24 cellular contexts compared by ENCODE assay signal in the genomic region with DNA sequence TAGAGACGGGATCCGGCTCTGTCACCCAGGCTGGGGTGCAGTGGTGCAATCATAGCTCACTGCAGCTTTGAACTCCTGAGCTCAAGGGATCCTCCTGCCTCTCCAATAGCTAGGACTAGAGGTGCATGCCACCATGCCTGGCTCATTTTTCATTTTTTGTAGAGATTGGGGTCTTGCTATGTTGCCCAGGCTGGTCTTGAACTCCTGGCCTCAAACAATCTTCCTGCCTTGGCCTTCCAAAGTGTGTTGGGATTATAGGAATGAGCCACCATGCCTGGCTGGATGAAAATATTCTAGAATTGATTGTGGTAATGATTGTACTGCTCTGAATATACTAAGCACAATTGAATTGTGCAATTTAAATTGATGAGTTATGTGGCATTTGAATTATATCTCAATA. TPM values are rescaled to one million over a fixed set of nuclear protein-coding genes. Genes with fewer than 3 reads are reported as not detected.
DNase-seq lines count a peak whose midpoint lies in the region; ATAC-seq and TF ChIP-seq lines count a peak whose summit lies in the region.
"Had no signal": no experiment of that assay in that cellular context is flagged by ENCODE, and none has a peak within 500 bp of the region (broad histone marks: within the 10 kb centered on the region; RNA-seq: fewer than 3 reads in every experiment).

No MANE protein-coding gene starts in this region.

- TF ChIP-seq CTCF in HEK293 (tag by site-specific recombination; IDR thresholded peaks at IDR 0.05): no peak
- no peak for TF ChIP-seq CTCF in WTC11 (IDR thresholded peaks at IDR 0.05)

- H3K36me3 Mint-ChIP-seq in WTC11: peaks cover 4% of the 10 kb centered on the region; the same call in 1 of the 2 replicates
- H3K36me3 Mint-ChIP-seq in memory B cell: peaks cover 2% of the 10 kb centered on the region

- CTCF ChIA-PET in HEK293 (lab: Yijun Ruan, JAX) (interaction anchor here (0.7 kb wide), 1 partner anchor 108 kb away, joined by 5 read pairs; no protein-coding TSS in a partner anchor), WTC11 (lab: Charles Lee) (no interaction called here)

- POLR2A ChIA-PET in HEK293 (lab: Yijun Ruan, JAX) (interaction anchor here (1.0 kb wide), 1 partner anchor 97 kb away, joined by 3 read pairs; a partner anchor contains a TSS), WTC11 (lab: Charles Lee) (no interaction called here)

- H3K9me3 ChIP-seq in HEK293 (ENCODE audit: control insufficient read depth, insufficient read depth, low read depth, low read length): no peaks in the 10 kb centered on the region
- H3K9me3 ChIP-seq: BE2C, BLaER1 had no signal

- no peaks in the 10 kb centered on the region for H3K4me1 ChIP-seq in HEK293 (ENCODE audit: control insufficient read depth, insufficient read depth, low read length)
- H3K4me1 ChIP-seq: BE2C, BLaER1 had no signal

- H3K4me3 ChIP-seq in HEK293 (ENCODE audit: low read depth, low read length): no peak overlapping the region
- H3K4me3 ChIP-seq: BLaER1, GM12878 had no signal

- no peak for ATAC-seq in WTC11
- no peak for ATAC-seq in memory B cell (ENCODE audit: low read depth)
- ATAC-seq: GM12878 had no signal

- H3K27ac Mint-ChIP-seq in WTC11 (no peak overlapping the region), memory B cell (peak overlapping the region; percentile 10)

- DNase-seq in WTC11 (ENCODE audit: low spot score) (no peak), memory B cell (ENCODE audit: low spot score in 2 of 2) (no peak), retina (no peak), MV-4-11 (lab: John Stamatoyannopoulos, UW) (no peak), NCI-H526 (lab: John Stamatoyannopoulos, UW) (no peak)
- DNase-seq: 8988T; ACHN; BE2C; C1 segment of cervical spinal cord; CD4-positive, alpha-beta memory T cell; CD4-positive, CD25-positive, alpha-beta regulatory T cell; CD8-positive, alpha-beta memory T cell; COR-L47; DMS 273 treated with DMSO at 0.1 percent for 48 hours; DMS153; DMS53; DMS79; DND-41; EL; GDM1 had no signal

- H3K27me3 Mint-ChIP-seq in WTC11 (ENCODE audit: low read depth): no peaks in the 10 kb centered on the region
- no peaks in the 10 kb centered on the region for H3K27me3 Mint-ChIP-seq in memory B cell
- H3K27me3 Mint-ChIP-seq: CD4-positive, alpha-beta memory T cell; CD4-positive, CD25-positive, alpha-beta regulatory T cell; CD8-positive, alpha-beta memory T cell had no signal

- H3K36me3 ChIP-seq in HEK293 (ENCODE audit: control insufficient read depth in 2 of 2, insufficient read depth in 1 of 2, low read length in 2 of 2): peaks cover 17 to 44% of the 10 kb centered on the region in 2 experiments; a peak in 2 of 3 replicates
- H3K36me3 ChIP-seq: BE2C had no signal

- H3K4me3 Mint-ChIP-seq in WTC11 (no peak overlapping the region), memory B cell (no peak overlapping the region)
- H3K4me3 Mint-ChIP-seq: CD14-positive monocyte; CD4-positive, alpha-beta memory T cell; CD4-positive, CD25-positive, alpha-beta regulatory T cell; CD8-positive, alpha-beta memory T cell had no signal

- H3K9me3 Mint-ChIP-seq in WTC11: no peaks in the 10 kb centered on the region
- no peaks in the 10 kb centered on the region for H3K9me3 Mint-ChIP-seq in memory B cell
- H3K9me3 Mint-ChIP-seq: CD14-positive monocyte; CD4-positive, alpha-beta memory T cell; CD4-positive, CD25-positive, alpha-beta regulatory T cell; CD8-positive, alpha-beta memory T cell had no signal

- H3K27ac ChIP-seq in HEK293 (ENCODE audit: extremely low read depth, low read depth, low read length): no peak overlapping the region
- H3K27ac ChIP-seq: BLaER1 had no signal

- H3K4me1 Mint-ChIP-seq in WTC11 (no peaks in the 10 kb centered on the region), memory B cell (peaks cover 7% of the 10 kb centered on the region)

TF ChIP-seq in HEK293, 187 proteins besides CTCF, POLR2A, EP300 and RAD21:
- TF ChIP-seq ZFHX2 (tag by site-specific recombination; conservative IDR thresholded peaks at IDR 0.05) (no peak), GLIS1 (tag by site-specific recombination; IDR thresholded peaks at IDR 0.05) (no peak), ZNF121 (tag by site-specific recombination; IDR thresholded peaks at IDR 0.05) (peak; percentile 94), ZNF37A (tag by site-specific recombination; IDR thresholded peaks at IDR 0.05) (no peak), ZNF776 (tag by site-specific recombination; IDR thresholded peaks at IDR 0.05; ENCODE audit: borderline replicate concordance) (no peak), ZNF664 (tag by site-specific recombination; IDR thresholded peaks at IDR 0.05) (peak; percentile 60; the same call in 1 of the 2 replicates), ZNF707 (tag by site-specific recombination; IDR thresholded peaks at IDR 0.05) (no peak), ZNF837 (tag by site-specific recombination; IDR thresholded peaks at IDR 0.05) (no peak)
- TF ChIP-seq, protein P1, sequence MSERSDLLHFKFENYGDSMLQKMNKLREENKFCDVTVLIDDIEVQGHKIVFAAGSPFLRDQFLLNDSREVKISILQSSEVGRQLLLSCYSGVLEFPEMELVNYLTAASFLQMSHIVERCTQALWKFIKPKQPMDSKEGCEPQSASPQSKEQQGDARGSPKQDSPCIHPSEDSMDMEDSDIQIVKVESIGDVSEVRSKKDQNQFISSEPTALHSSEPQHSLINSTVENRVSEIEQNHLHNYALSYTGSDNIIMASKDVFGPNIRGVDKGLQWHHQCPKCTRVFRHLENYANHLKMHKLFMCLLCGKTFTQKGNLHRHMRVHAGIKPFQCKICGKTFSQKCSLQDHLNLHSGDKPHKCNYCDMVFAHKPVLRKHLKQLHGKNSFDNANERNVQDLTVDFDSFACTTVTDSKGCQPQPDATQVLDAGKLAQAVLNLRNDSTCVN (tag by site-specific recombination; optimal IDR thresholded peaks at IDR 0.05): no peak

TF ChIP-seq in WTC11, 78 proteins besides CTCF, POLR2A, EP300 and RAD21:
- peak; percentile 92 for TF ChIP-seq ZNF121 (CRISPR knock-in tag; IDR thresholded peaks at IDR 0.05)
- TF ChIP-seq, protein P2, sequence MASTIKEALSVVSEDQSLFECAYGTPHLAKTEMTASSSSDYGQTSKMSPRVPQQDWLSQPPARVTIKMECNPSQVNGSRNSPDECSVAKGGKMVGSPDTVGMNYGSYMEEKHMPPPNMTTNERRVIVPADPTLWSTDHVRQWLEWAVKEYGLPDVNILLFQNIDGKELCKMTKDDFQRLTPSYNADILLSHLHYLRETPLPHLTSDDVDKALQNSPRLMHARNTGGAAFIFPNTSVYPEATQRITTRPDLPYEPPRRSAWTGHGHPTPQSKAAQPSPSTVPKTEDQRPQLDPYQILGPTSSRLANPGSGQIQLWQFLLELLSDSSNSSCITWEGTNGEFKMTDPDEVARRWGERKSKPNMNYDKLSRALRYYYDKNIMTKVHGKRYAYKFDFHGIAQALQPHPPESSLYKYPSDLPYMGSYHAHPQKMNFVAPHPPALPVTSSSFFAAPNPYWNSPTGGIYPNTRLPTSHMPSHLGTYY (CRISPR knock-in tag; IDR thresholded peaks at IDR 0.05): no peak

RNA-seq across cellular contexts. Expression of a gene that starts 21.9 kb away (rescaled TPM):
- 60.3 to 66.8 TPM (median 63.8 TPM) in 3 replicates for total RNA-seq in WTC11 (2021)
